In genomic region chr5:2738156-2738699, GRCh38 we compare ENCODE assay signal across 15 cellular contexts. TPM values are rescaled to one million over a fixed set of nuclear protein-coding genes. Genes with fewer than 3 reads are reported as not detected.
"Had no signal": no experiment of that assay in that cellular context is flagged by ENCODE, and none has a peak within 500 bp of the region (broad histone marks: within the 10 kb centered on the region; RNA-seq: fewer than 3 reads in every experiment).

No MANE protein-coding gene starts in this region.

- H3K27ac Mint-ChIP-seq: activated CD4-positive, alpha-beta T cell treated with anti-CD3 and anti-CD28 coated beads for 36 hours; activated CD8-positive, alpha-beta T cell treated with anti-CD3 and anti-CD28 coated beads for 36 hours; activated naive CD4-positive, alpha-beta T cell treated with anti-CD3 and anti-CD28 coated beads, Interleukin-2, amount 10 ng/mL, durations not matched to agents 7 days and 5 days; T-cell had no signal

- ATAC-seq: activated CD4-positive, alpha-beta T cell treated with anti-CD3 and anti-CD28 coated beads for 36 hours; activated CD8-positive, alpha-beta T cell treated with anti-CD3 and anti-CD28 coated beads for 36 hours; gastrocnemius medialis had no signal

- H3K4me1 Mint-ChIP-seq: activated CD4-positive, alpha-beta T cell treated with anti-CD3 and anti-CD28 coated beads for 36 hours; activated naive CD4-positive, alpha-beta T cell treated with anti-CD3 and anti-CD28 coated beads, Interleukin-2, amount 10 ng/mL, durations not matched to agents 7 days and 5 days; T-cell had no signal

- H3K4me1 ChIP-seq: gastrocnemius medialis had no signal

- H3K27ac ChIP-seq: epithelial cell of prostate, gastrocnemius medialis, heart right ventricle, neutrophil, right atrium auricular region, thyroid gland had no signal

- H3K36me3 ChIP-seq: gastrocnemius medialis, heart right ventricle, neutrophil, right atrium auricular region, thyroid gland had no signal

- H3K9me3 Mint-ChIP-seq: activated CD8-positive, alpha-beta T cell treated with anti-CD3 and anti-CD28 coated beads for 36 hours; activated naive CD4-positive, alpha-beta T cell treated with anti-CD3 and anti-CD28 coated beads, Interleukin-2, amount 10 ng/mL, durations not matched to agents 7 days and 5 days; T-cell had no signal

- DNase-seq: activated CD4-positive, alpha-beta T cell treated with anti-CD3 and anti-CD28 coated beads for 36 hours; activated CD8-positive, alpha-beta T cell treated with anti-CD3 and anti-CD28 coated beads for 36 hours; activated naive CD4-positive, alpha-beta T cell treated with anti-CD3 and anti-CD28 coated beads, Interleukin-2, amount 10 ng/mL, durations not matched to agents 7 days and 5 days; effector memory CD4-positive, alpha-beta T cell; gastrocnemius medialis; heart right ventricle; kidney glomerular epithelial cell; posterior cingulate gyrus; small intestine; T-cell; T1000; thyroid gland had no signal

- H3K9me3 ChIP-seq: gastrocnemius medialis, neutrophil, right atrium auricular region, thyroid gland had no signal

- H3K4me3 Mint-ChIP-seq: activated CD4-positive, alpha-beta T cell treated with anti-CD3 and anti-CD28 coated beads for 36 hours; activated CD8-positive, alpha-beta T cell treated with anti-CD3 and anti-CD28 coated beads for 36 hours; activated naive CD4-positive, alpha-beta T cell treated with anti-CD3 and anti-CD28 coated beads, Interleukin-2, amount 10 ng/mL, durations not matched to agents 7 days and 5 days; T-cell had no signal

- H3K36me3 Mint-ChIP-seq: activated naive CD4-positive, alpha-beta T cell treated with anti-CD3 and anti-CD28 coated beads, Interleukin-2, amount 10 ng/mL, durations not matched to agents 7 days and 5 days; T-cell had no signal

RNA-seq across cellular contexts. Expression of gene IRX2, which starts 13.2 kb away (rescaled TPM):
- total RNA-seq: activated CD4-positive, alpha-beta T cell treated with anti-CD3 and anti-CD28 coated beads for 36 hours; activated CD8-positive, alpha-beta T cell treated with anti-CD3 and anti-CD28 coated beads for 36 hours had no signal
